ENCODE assay signal across 27 cellular contexts in genomic region chr3:68121291-68121690, GRCh38.
"Had no signal": no experiment of that assay in that cellular context is flagged by ENCODE, and none has a peak within 500 bp of the region (broad histone marks: within the 10 kb centered on the region; RNA-seq: fewer than 3 reads in every experiment).

No MANE protein-coding gene starts in this region.

- ATAC-seq: activated CD8-positive, alpha-beta T cell treated with anti-CD3 and anti-CD28 coated beads for 36 hours; activated naive CD8-positive, alpha-beta T cell treated with anti-CD3 and anti-CD28 coated beads, Interleukin-2, amount 50 U/mL, for 24 hours; activated T-cell treated with anti-CD3 and anti-CD28 coated beads, Interleukin-2, amount 50 U/mL, for 4 hours; activated T-cell treated with anti-CD3 and anti-CD28 coated beads, Interleukin-2, amount 50 U/mL, for 72 hours; activated T-helper 17 cell treated with anti-CD3 and anti-CD28 coated beads, Interleukin-2, amount 50 U/mL, for 72 hours; body of pancreas had no signal

- DNase-seq: activated B cell treated with CpG ODN at 0.5 μM for 24 hours; activated CD4-positive, alpha-beta memory T cell treated with anti-CD3 and anti-CD28 coated beads for 36 hours; activated CD4-positive, alpha-beta T cell treated with anti-CD3 and anti-CD28 coated beads for 4 hours; activated CD4-positive, alpha-beta T cell treated with anti-CD3 and anti-CD28 coated beads, Interleukin-2, amount 10 ng/mL, durations not matched to agents 24 days and 14 days; activated CD4-positive, alpha-beta T cell treated with anti-CD3 and anti-CD28 coated beads, Interleukin-2, amount 50 U/mL, for 1 hour; activated CD4-positive, alpha-beta T cell treated with anti-CD3 and anti-CD28 coated beads, Interleukin-2, amount 50 U/mL, for 4 hours; activated CD4-positive, CD25-positive, alpha-beta regulatory T cell treated with anti-CD3 and anti-CD28 coated beads, Interleukin-2, amount 50 U/mL, for 72 hours; activated CD8-positive, alpha-beta memory T cell treated with anti-CD3 and anti-CD28 coated beads, Interleukin-2, amount 50 U/mL, for 4 hours; activated CD8-positive, alpha-beta T cell treated with anti-CD3 and anti-CD28 coated beads for 36 hours; activated effector memory CD4-positive, alpha-beta T cell treated with anti-CD3 and anti-CD28 coated beads, Interleukin-2, amount 50 U/mL, for 16 hours; activated naive CD4-positive, alpha-beta T cell treated with anti-CD3 and anti-CD28 coated beads, Interleukin-2, amount 10 ng/mL, durations not matched to agents 7 days and 5 days; activated naive CD4-positive, alpha-beta T cell treated with Interleukin-2 at 50 U/mL for 16 hours; activated naive CD8-positive, alpha-beta T cell treated with anti-CD3 and anti-CD28 coated beads, Interleukin-2, amount 10 ng/mL, durations not matched to agents 7 days and 5 days; activated naive CD8-positive, alpha-beta T cell treated with anti-CD3 and anti-CD28 coated beads, Interleukin-2, amount 50 U/mL, for 24 hours; activated T-cell treated with anti-CD3 and anti-CD28 coated beads for 4 hours; activated T-cell treated with anti-CD3 and anti-CD28 coated beads, Interleukin-2, amount 50 U/mL, for 1 hour; activated T-cell treated with anti-CD3 and anti-CD28 coated beads, Interleukin-2, amount 50 U/mL, for 4 hours; activated T-cell treated with anti-CD3 and anti-CD28 coated beads, Interleukin-2, amount 50 U/mL, for 72 hours; amygdala; aorta; body of pancreas; brain microvascular endothelial cell; central memory CD4-positive, alpha-beta T cell; T-helper 1 cell; T-helper 2 cell; T-helper 9 cell had no signal
